Comparison of ENCODE assay signal across 15 cellular contexts in genomic region chr7:15167912-15168311, GRCh38.
"Had no signal": no experiment of that assay in that cellular context is flagged by ENCODE, and none has a peak within 500 bp of the region (broad histone marks: within the 10 kb centered on the region; RNA-seq: fewer than 3 reads in every experiment).

No MANE protein-coding gene starts in this region.

- H3K27ac ChIP-seq: cardiac muscle cell, parathyroid adenoma, spleen had no signal

- H3K4me3 ChIP-seq: cardiac muscle cell, lung, sigmoid colon, spleen had no signal

- ATAC-seq: activated CD4-positive, alpha-beta T cell treated with anti-CD3 and anti-CD28 coated beads for 36 hours; effector memory CD8-positive, alpha-beta T cell; left cardiac atrium; stimulated activated naive B cell treated with anti-CD40 and anti-IgM and Interleukin-4, amounts not matched to agents 10 μg/mL and 1 μg/mL and 100 μg/mL, for 72 hours had no signal

- H3K36me3 ChIP-seq: cardiac muscle cell, sigmoid colon, spleen had no signal

- H3K4me1 ChIP-seq: parathyroid adenoma, spleen had no signal

- H3K27me3 ChIP-seq: cardiac muscle cell, sigmoid colon, spleen had no signal

- DNase-seq: activated CD4-positive, alpha-beta memory T cell treated with anti-CD3 and anti-CD28 coated beads for 36 hours; activated CD4-positive, alpha-beta T cell treated with anti-CD3 and anti-CD28 coated beads for 36 hours; activated naive CD4-positive, alpha-beta T cell; activated naive CD8-positive, alpha-beta T cell treated with anti-CD3 and anti-CD28 coated beads for 36 hours; activated T-cell treated with anti-CD3 and anti-CD28 coated beads for 4 hours; amniotic stem cell; effector memory CD8-positive, alpha-beta T cell; left cardiac atrium; sigmoid colon; spleen; stimulated activated CD4-positive, alpha-beta T cell treated with anti-CD3 and anti-CD28 coated beads, Interleukin-4, amount 100 ng/mL, for 4 hours; stimulated activated naive B cell treated with anti-CD40 and anti-IgM and Interleukin-4, amounts not matched to agents 10 μg/mL and 1 μg/mL and 100 μg/mL, for 72 hours had no signal

- H3K9me3 ChIP-seq: sigmoid colon had no signal
